ENCODE assay signal across 19 cellular contexts in genomic region chr5:179168636-179169035, GRCh38.
DNase-seq lines count a peak whose midpoint lies in the region; ATAC-seq, FAIRE-seq and TF ChIP-seq lines count a peak whose summit lies in the region.
"Had no signal": no experiment of that assay in that cellular context is flagged by ENCODE, and none has a peak within 500 bp of the region (broad histone marks: within the 10 kb centered on the region; RNA-seq: fewer than 3 reads in every experiment).

No MANE protein-coding gene starts in this region.

- H3K4me3 Mint-ChIP-seq in chondrocyte (ENCODE audit: unreplicated experiment) = no peak overlapping the region
- H3K4me3 Mint-ChIP-seq: CD4-positive, CD25-positive, alpha-beta regulatory T cell had no signal

- H3K36me3 Mint-ChIP-seq in chondrocyte (ENCODE audit: low read depth) = peaks cover 4% of the 10 kb centered on the region
- H3K36me3 Mint-ChIP-seq: CD4-positive, CD25-positive, alpha-beta regulatory T cell had no signal

- no peak overlapping the region for H2BK120ac ChIP-seq in mesenchymal stem cell (ENCODE audit: low read depth, low read length)

- H3K27me3 Mint-ChIP-seq in chondrocyte (ENCODE audit: low read depth) = no peaks in the 10 kb centered on the region
- H3K27me3 Mint-ChIP-seq: CD4-positive, CD25-positive, alpha-beta regulatory T cell had no signal

- no peak overlapping the region for H3K4me3 ChIP-seq in left ventricle myocardium inferior
- H3K4me3 ChIP-seq in kidney (ENCODE audit: low read length in 2 of 2) = no peak overlapping the region
- H3K4me3 ChIP-seq in sigmoid colon = no peak overlapping the region
- no peak overlapping the region for H3K4me3 ChIP-seq in mesenchymal stem cell (ENCODE audit: insufficient read depth in 1 of 2, low read depth in 1 of 2, low read length in 2 of 2)
- H3K4me3 ChIP-seq: A549 had no signal

- no peak overlapping the region for H2BK15ac ChIP-seq in mesenchymal stem cell (ENCODE audit: low read depth, poor library complexity, severe bottlenecking)

- H3K4me1 ChIP-seq in left ventricle myocardium inferior = peaks cover 11% of the 10 kb centered on the region
- peaks cover 0 to 5% of the 10 kb centered on the region in 2 donors for H3K4me1 ChIP-seq in kidney (ENCODE audit: control insufficient read depth in 1 of 2, insufficient read depth in 1 of 2, low read depth in 1 of 2, low read length in 2 of 2)
- H3K4me1 ChIP-seq in sigmoid colon = peaks cover 0 to 15% (median 11%) of the 10 kb centered on the region in 4 donors
- H3K4me1 ChIP-seq in mesenchymal stem cell (ENCODE audit: control insufficient read depth, insufficient read depth, low read depth, low read length) = peaks cover 2% of the 10 kb centered on the region
- H3K4me1 ChIP-seq: A549, BE2C had no signal

- TF ChIP-seq EP300 in sigmoid colon (IDR thresholded peaks at IDR 0.05) = no peak

- no peak overlapping the region for H2AK5ac ChIP-seq in mesenchymal stem cell (ENCODE audit: low read length, severe bottlenecking)

- no peak overlapping the region for H3K4me2 ChIP-seq in mesenchymal stem cell (ENCODE audit: low read length, poor library complexity, severe bottlenecking)
- H3K4me2 ChIP-seq: A549 had no signal

- no peak overlapping the region for H3K27ac Mint-ChIP-seq in chondrocyte (ENCODE audit: unreplicated experiment)
- H3K27ac Mint-ChIP-seq: CD4-positive, CD25-positive, alpha-beta regulatory T cell had no signal

- no peaks in the 10 kb centered on the region for H3K36me3 ChIP-seq in left ventricle myocardium inferior
- no peaks in the 10 kb centered on the region for H3K36me3 ChIP-seq in kidney (ENCODE audit: control insufficient read depth in 1 of 2, insufficient read depth in 2 of 2, low read length in 2 of 2)
- H3K36me3 ChIP-seq in sigmoid colon = no peaks in the 10 kb centered on the region
- H3K36me3 ChIP-seq in mesenchymal stem cell (ENCODE audit: control insufficient read depth in 1 of 2, insufficient read depth in 2 of 2, low read depth in 1 of 2, low read length in 2 of 2) = peaks cover 0 to 8% of the 10 kb centered on the region in 2 experiments
- H3K36me3 ChIP-seq: BE2C had no signal

- 70 to 81% methylated on average over 6 of the region's 6 CpGs for WGBS in sigmoid colon, 2 donors
- 70% methylated on average over 6 of the region's 6 CpGs for WGBS in mesenchymal stem cell

- H3K23ac ChIP-seq in mesenchymal stem cell (ENCODE audit: low read length in 2 of 2) = no peak overlapping the region

- intact Hi-C loops in cardiac septum (cut with DNase I) (no loop called here), left ventricle myocardium inferior (cut with micrococcal nuclease) (no loop called here), kidney (cut with DNase I) (loop anchor here (5.0 kb wide), 1 partner anchor 324 kb away; no protein-coding TSS in a partner anchor), sigmoid colon (cut with DNase I) (no loop called here)

- DNase-seq in cardiac septum (ENCODE audit: low spot score) (peak; percentile 46), left ventricle myocardium inferior (no peak), chondrocyte (ENCODE audit: low spot score) (peak; percentile 36), kidney (peak; percentile 41), sigmoid colon (peak; percentile 55), mesenchymal stem cell (no peak)
- DNase-seq: BE2C; CD4-positive, CD25-positive, alpha-beta regulatory T cell; H7; KBM-7; NCI-H1092; NCI-H1436; NCI-H187 treated with DMSO at 0.1 percent for 48 hours; NCI-H69 had no signal

- no peak for ATAC-seq in HG03469 (IDR thresholded peaks at IDR 0.05; ENCODE audit: unreplicated experiment)
- ATAC-seq in GM21447 (IDR thresholded peaks at IDR 0.05; ENCODE audit: unreplicated experiment) = no peak
- ATAC-seq: A549 had no signal

- H3K9ac ChIP-seq in kidney (ENCODE audit: low read length in 2 of 2) (no peak overlapping the region), mesenchymal stem cell (ENCODE audit: low read length) (no peak overlapping the region)

- H3K27me3 ChIP-seq in left ventricle myocardium inferior (ENCODE audit: low read depth) (peaks cover 66% of the 10 kb centered on the region), sigmoid colon (no peaks in the 10 kb centered on the region), mesenchymal stem cell (ENCODE audit: control insufficient read depth in 1 of 2, insufficient read depth in 1 of 2, low read length in 2 of 2) (no peaks in the 10 kb centered on the region)
- H3K27me3 ChIP-seq: BE2C had no signal

- no peaks in the 10 kb centered on the region for H3K9me3 ChIP-seq in left ventricle myocardium inferior (replicated peaks)
- no peaks in the 10 kb centered on the region for H3K9me3 ChIP-seq in kidney (ENCODE audit: control insufficient read depth in 1 of 2, low read length in 2 of 2)
- no peaks in the 10 kb centered on the region for H3K9me3 ChIP-seq in sigmoid colon
- H3K9me3 ChIP-seq in mesenchymal stem cell (ENCODE audit: control insufficient read depth, low read length) = no peaks in the 10 kb centered on the region
- H3K9me3 ChIP-seq: BE2C had no signal

- H3K9me3 Mint-ChIP-seq in chondrocyte (ENCODE audit: low read depth) = no peaks in the 10 kb centered on the region

- no peak for FAIRE-seq in kidney (lab: Jason Lieb, UNC)
- FAIRE-seq: A549 had no signal

- H3K4ac ChIP-seq in mesenchymal stem cell (ENCODE audit: low read depth in 1 of 2, low read length in 2 of 2) = no peak overlapping the region

- no peak overlapping the region for H2AFZ ChIP-seq in mesenchymal stem cell (ENCODE audit: low read depth, low read length)

- H4K91ac ChIP-seq in mesenchymal stem cell (ENCODE audit: low read length) = no peak overlapping the region

- no peak overlapping the region for H3K27ac ChIP-seq in left ventricle myocardium inferior (replicated peaks)
- no peak overlapping the region for H3K27ac ChIP-seq in kidney (ENCODE audit: low read depth in 2 of 2, low read length in 2 of 2)
- no peak overlapping the region for H3K27ac ChIP-seq in sigmoid colon
- no peak overlapping the region for H3K27ac ChIP-seq in mesenchymal stem cell (ENCODE audit: low read length, poor library complexity, severe bottlenecking)
- H3K27ac ChIP-seq: A549, HL-60, RWPE1 had no signal

- no peak overlapping the region for H2BK12ac ChIP-seq in mesenchymal stem cell (ENCODE audit: low read length in 2 of 2)

- no peak for TF ChIP-seq POLR2A in sigmoid colon (IDR thresholded peaks at IDR 0.05)

- H3K4me1 Mint-ChIP-seq in chondrocyte (ENCODE audit: low read depth) = no peaks in the 10 kb centered on the region

- H3K18ac ChIP-seq in mesenchymal stem cell (ENCODE audit: low read depth in 1 of 2, low read length in 2 of 2) = no peak overlapping the region

- H4K8ac ChIP-seq in mesenchymal stem cell (ENCODE audit: low read length) = no peak overlapping the region

- TF ChIP-seq CTCF in left ventricle myocardium inferior (IDR thresholded peaks at IDR 0.05; ENCODE audit: borderline replicate concordance) = no peak
- no peak for TF ChIP-seq CTCF in chondrocyte (IDR thresholded peaks at IDR 0.05)
- no peak for TF ChIP-seq CTCF in kidney (IDR thresholded peaks at IDR 0.05; ENCODE audit: borderline replicate concordance, extremely low read depth, insufficient read depth)
- TF ChIP-seq CTCF in sigmoid colon (IDR thresholded peaks at IDR 0.05) = no peak

- no peak overlapping the region for H2BK5ac ChIP-seq in mesenchymal stem cell (ENCODE audit: low read depth, low read length, poor library complexity, severe bottlenecking)

- H3K14ac ChIP-seq in mesenchymal stem cell (ENCODE audit: low read length in 2 of 2) = no peak overlapping the region

- H3K79me1 ChIP-seq in mesenchymal stem cell (replicated peaks; ENCODE audit: low read length, poor library complexity, severe bottlenecking) = no peaks in the 10 kb centered on the region

Comparison
In these comparisons a context has a peak if more than half of its experiments do, and no peak if none do; other contexts are left out.
1. DNase-seq: peak in cardiac septum (single experiment), chondrocyte (single experiment), kidney (single experiment) and sigmoid colon (single experiment); none in left ventricle myocardium inferior (single experiment) and mesenchymal stem cell (single experiment).